26 cellular contexts compared by ENCODE assay signal in genomic region chr14:66114071-66114470, GRCh38.
DNase-seq lines count a peak whose midpoint lies in the region; ATAC-seq, FAIRE-seq and TF ChIP-seq lines count a peak whose summit lies in the region.
"Had no signal": no experiment of that assay in that cellular context is flagged by ENCODE, and none has a peak within 500 bp of the region (broad histone marks: within the 10 kb centered on the region; RNA-seq: fewer than 3 reads in every experiment).

No MANE protein-coding gene starts in this region.

- H3K4me2 ChIP-seq in GM23338 (no peak overlapping the region), astrocyte (ENCODE audit: low read length) (no peak overlapping the region)
- H3K4me2 ChIP-seq: A549; BLaER1 treated with 17β-estradiol and CSF1 and Interleukin-3, amounts not matched to agents 10 nM and 100 nM had no signal

- no peaks in the 10 kb centered on the region for H3K9me3 ChIP-seq in astrocyte (ENCODE audit: insufficient read depth, low read depth, low read length)
- H3K9me3 ChIP-seq: A549, BE2C had no signal

- H3K27me3 Mint-ChIP-seq in GM23338 (ENCODE audit: insufficient read depth, low read depth, poor library complexity) (no peaks in the 10 kb centered on the region), astrocyte (ENCODE audit: low read depth, unreplicated experiment) (no peaks in the 10 kb centered on the region), neural crest cell (ENCODE audit: low read depth) (no peaks in the 10 kb centered on the region)
- peaks cover 11% of the 10 kb centered on the region for H3K27me3 Mint-ChIP-seq in activated T-cell treated with anti-CD3 and anti-CD28 coated beads, Interleukin-2, amount 50 U/mL, for 4 hours (ENCODE audit: low read depth)
- H3K27me3 Mint-ChIP-seq: CD4-positive, alpha-beta T cell had no signal

- H3K27ac ChIP-seq in GM23338 (ENCODE audit: low read depth) (no peak overlapping the region), astrocyte (ENCODE audit: low read depth, low read length) (no peak overlapping the region)
- H3K27ac ChIP-seq: A549; BLaER1 treated with 17β-estradiol and CSF1 and Interleukin-3, amounts not matched to agents 10 nM and 100 nM had no signal

- FAIRE-seq in astrocyte (lab: Jason Lieb, UNC): no peak
- FAIRE-seq: A549, D721Med, GM12891, GM18507 had no signal

- TF ChIP-seq CTCF in GM23338 (conservative IDR thresholded peaks at IDR 0.05; ENCODE audit: low read depth in 2 of 2): no peak
- no peak for TF ChIP-seq CTCF in astrocyte (IDR thresholded peaks at IDR 0.05; ENCODE audit: insufficient read depth, low read depth, low read length)
- no peak for TF ChIP-seq CTCF in neural crest cell (conservative IDR thresholded peaks at IDR 0.05)

- ATAC-seq in GM23338: peak; percentile 63
- no peak for ATAC-seq in activated T-cell treated with anti-CD3 and anti-CD28 coated beads, Interleukin-2, amount 50 U/mL, for 4 hours
- ATAC-seq in HG02571 (IDR thresholded peaks at IDR 0.05; ENCODE audit: unreplicated experiment): no peak
- no peak for ATAC-seq in HG02938 (IDR thresholded peaks at IDR 0.05; ENCODE audit: unreplicated experiment)
- ATAC-seq: A549 had no signal

- H3K27ac Mint-ChIP-seq in GM23338 (no peak overlapping the region), astrocyte (ENCODE audit: unreplicated experiment) (peak overlapping the region; percentile 15), neural crest cell (ENCODE audit: unreplicated experiment) (peak overlapping the region; percentile 85)
- H3K27ac Mint-ChIP-seq: CD14-positive monocyte; CD4-positive, alpha-beta T cell; CD8-positive, alpha-beta memory T cell had no signal

- H4K20me1 ChIP-seq in GM23338 (replicated peaks; ENCODE audit: insufficient read depth): no peaks in the 10 kb centered on the region
- no peaks in the 10 kb centered on the region for H4K20me1 ChIP-seq in astrocyte (ENCODE audit: insufficient read depth, low read length)
- H4K20me1 ChIP-seq: BLaER1 treated with 17β-estradiol and CSF1 and Interleukin-3, amounts not matched to agents 10 nM and 100 nM had no signal

- H3K27me3 ChIP-seq in GM23338 (ENCODE audit: insufficient read depth) (no peaks in the 10 kb centered on the region), astrocyte (ENCODE audit: insufficient read depth, low read length) (no peaks in the 10 kb centered on the region)
- H3K27me3 ChIP-seq: BE2C; BLaER1 treated with 17β-estradiol and CSF1 and Interleukin-3, amounts not matched to agents 10 nM and 100 nM had no signal

- H3F3A ChIP-seq in GM23338 (replicated peaks; ENCODE audit: low read depth): no peaks in the 10 kb centered on the region

- peaks cover 10% of the 10 kb centered on the region for H3K9me2 ChIP-seq in GM23338 (ENCODE audit: insufficient read depth)

- no peaks in the 10 kb centered on the region for H3K36me3 ChIP-seq in GM23338 (ENCODE audit: insufficient read depth)
- no peaks in the 10 kb centered on the region for H3K36me3 ChIP-seq in astrocyte (ENCODE audit: insufficient read depth, low read length)
- H3K36me3 ChIP-seq: BE2C; BLaER1 treated with 17β-estradiol and CSF1 and Interleukin-3, amounts not matched to agents 10 nM and 100 nM had no signal

- DNase-seq in GM23338 (ENCODE audit: low spot score) (peak; percentile 5), astrocyte (ENCODE audit: low read depth) (no peak), neural crest cell (ENCODE audit: low read depth, low spot score) (no peak), retina (no peak)
- no peak for DNase-seq in activated T-cell treated with anti-CD3 and anti-CD28 coated beads, Interleukin-2, amount 50 U/mL, for 4 hours
- DNase-seq: 8988T; ACHN; AML-193; BE2C; CD4-positive, alpha-beta T cell; CD8-positive, alpha-beta memory T cell; DMS 273 treated with DMSO at 0.1 percent for 48 hours; DMS79; EL; GF-D8; GOT3; H7; HCEC 1CT had no signal

- H3K9me3 Mint-ChIP-seq in GM23338 (peaks cover 3% of the 10 kb centered on the region; the same call in 2 of the 3 replicates), astrocyte (ENCODE audit: unreplicated experiment) (peaks cover 1% of the 10 kb centered on the region), neural crest cell (peaks cover 3% of the 10 kb centered on the region)
- H3K9me3 Mint-ChIP-seq in activated T-cell treated with anti-CD3 and anti-CD28 coated beads, Interleukin-2, amount 50 U/mL, for 4 hours: no peaks in the 10 kb centered on the region
- H3K9me3 Mint-ChIP-seq: CD4-positive, alpha-beta T cell; CD8-positive, alpha-beta memory T cell had no signal

- H3K4me1 ChIP-seq in GM23338 (ENCODE audit: insufficient read depth) (0 out of 2 replicates have a peak, but pooled peaks cover 9% of the 10 kb centered on the region), astrocyte (ENCODE audit: insufficient read depth, low read length) (peaks cover 8% of the 10 kb centered on the region)
- H3K4me1 ChIP-seq: BE2C; BLaER1 treated with 17β-estradiol and CSF1 and Interleukin-3, amounts not matched to agents 10 nM and 100 nM had no signal

- H3K79me2 ChIP-seq in GM23338 (replicated peaks; ENCODE audit: insufficient read depth) (no peaks in the 10 kb centered on the region), astrocyte (ENCODE audit: insufficient read depth, low read length) (no peaks in the 10 kb centered on the region)

- H3K4me1 Mint-ChIP-seq in GM23338 (peaks cover 20% of the 10 kb centered on the region), astrocyte (ENCODE audit: low read depth, unreplicated experiment) (peaks cover 27% of the 10 kb centered on the region), neural crest cell (peaks cover 22% of the 10 kb centered on the region)
- no peaks in the 10 kb centered on the region for H3K4me1 Mint-ChIP-seq in activated T-cell treated with anti-CD3 and anti-CD28 coated beads, Interleukin-2, amount 50 U/mL, for 4 hours (ENCODE audit: low read depth)
- H3K4me1 Mint-ChIP-seq: CD14-positive monocyte; CD8-positive, alpha-beta memory T cell had no signal

- H3K4me3 Mint-ChIP-seq in GM23338: no peak overlapping the region
- no peak overlapping the region for H3K4me3 Mint-ChIP-seq in astrocyte (ENCODE audit: unreplicated experiment)
- no peak overlapping the region for H3K4me3 Mint-ChIP-seq in neural crest cell
- no peak overlapping the region for H3K4me3 Mint-ChIP-seq in activated T-cell treated with anti-CD3 and anti-CD28 coated beads, Interleukin-2, amount 50 U/mL, for 4 hours
- H3K4me3 Mint-ChIP-seq: CD14-positive monocyte; CD4-positive, alpha-beta T cell; CD8-positive, alpha-beta memory T cell had no signal

- H3K36me3 Mint-ChIP-seq in GM23338 (ENCODE audit: low read depth) (peaks cover 2% of the 10 kb centered on the region; the same call in 2 of the 3 replicates), astrocyte (ENCODE audit: low read depth, unreplicated experiment) (peaks cover 4% of the 10 kb centered on the region), neural crest cell (ENCODE audit: low read depth) (peaks cover 3% of the 10 kb centered on the region)
- no peaks in the 10 kb centered on the region for H3K36me3 Mint-ChIP-seq in activated T-cell treated with anti-CD3 and anti-CD28 coated beads, Interleukin-2, amount 50 U/mL, for 4 hours (ENCODE audit: insufficient read depth)
- H3K36me3 Mint-ChIP-seq: CD14-positive monocyte; CD8-positive, alpha-beta memory T cell had no signal

- H3K9ac ChIP-seq in astrocyte (ENCODE audit: low read length): no peak overlapping the region
- H3K9ac ChIP-seq: BLaER1 treated with 17β-estradiol and CSF1 and Interleukin-3, amounts not matched to agents 10 nM and 100 nM had no signal

- H3K4me3 ChIP-seq in GM23338 (no peak overlapping the region), astrocyte (ENCODE audit: insufficient read depth, low read depth, low read length) (no peak overlapping the region)
- H3K4me3 ChIP-seq: A549; BLaER1 treated with 17β-estradiol and CSF1 and Interleukin-3, amounts not matched to agents 10 nM and 100 nM had no signal

- H2AFZ ChIP-seq in GM23338 (no peak overlapping the region), astrocyte (ENCODE audit: low read depth, low read length) (no peak overlapping the region)

TF ChIP-seq in GM23338, 12 proteins besides CTCF, POLR2A, EP300 and RAD21 (continues in another document):
- TF ChIP-seq, protein P1, sequence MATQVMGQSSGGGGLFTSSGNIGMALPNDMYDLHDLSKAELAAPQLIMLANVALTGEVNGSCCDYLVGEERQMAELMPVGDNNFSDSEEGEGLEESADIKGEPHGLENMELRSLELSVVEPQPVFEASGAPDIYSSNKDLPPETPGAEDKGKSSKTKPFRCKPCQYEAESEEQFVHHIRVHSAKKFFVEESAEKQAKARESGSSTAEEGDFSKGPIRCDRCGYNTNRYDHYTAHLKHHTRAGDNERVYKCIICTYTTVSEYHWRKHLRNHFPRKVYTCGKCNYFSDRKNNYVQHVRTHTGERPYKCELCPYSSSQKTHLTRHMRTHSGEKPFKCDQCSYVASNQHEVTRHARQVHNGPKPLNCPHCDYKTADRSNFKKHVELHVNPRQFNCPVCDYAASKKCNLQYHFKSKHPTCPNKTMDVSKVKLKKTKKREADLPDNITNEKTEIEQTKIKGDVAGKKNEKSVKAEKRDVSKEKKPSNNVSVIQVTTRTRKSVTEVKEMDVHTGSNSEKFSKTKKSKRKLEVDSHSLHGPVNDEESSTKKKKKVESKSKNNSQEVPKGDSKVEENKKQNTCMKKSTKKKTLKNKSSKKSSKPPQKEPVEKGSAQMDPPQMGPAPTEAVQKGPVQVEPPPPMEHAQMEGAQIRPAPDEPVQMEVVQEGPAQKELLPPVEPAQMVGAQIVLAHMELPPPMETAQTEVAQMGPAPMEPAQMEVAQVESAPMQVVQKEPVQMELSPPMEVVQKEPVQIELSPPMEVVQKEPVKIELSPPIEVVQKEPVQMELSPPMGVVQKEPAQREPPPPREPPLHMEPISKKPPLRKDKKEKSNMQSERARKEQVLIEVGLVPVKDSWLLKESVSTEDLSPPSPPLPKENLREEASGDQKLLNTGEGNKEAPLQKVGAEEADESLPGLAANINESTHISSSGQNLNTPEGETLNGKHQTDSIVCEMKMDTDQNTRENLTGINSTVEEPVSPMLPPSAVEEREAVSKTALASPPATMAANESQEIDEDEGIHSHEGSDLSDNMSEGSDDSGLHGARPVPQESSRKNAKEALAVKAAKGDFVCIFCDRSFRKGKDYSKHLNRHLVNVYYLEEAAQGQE (IDR thresholded peaks at IDR 0.05; ENCODE audit: unreplicated experiment): no peak
